In the genomic region with DNA sequence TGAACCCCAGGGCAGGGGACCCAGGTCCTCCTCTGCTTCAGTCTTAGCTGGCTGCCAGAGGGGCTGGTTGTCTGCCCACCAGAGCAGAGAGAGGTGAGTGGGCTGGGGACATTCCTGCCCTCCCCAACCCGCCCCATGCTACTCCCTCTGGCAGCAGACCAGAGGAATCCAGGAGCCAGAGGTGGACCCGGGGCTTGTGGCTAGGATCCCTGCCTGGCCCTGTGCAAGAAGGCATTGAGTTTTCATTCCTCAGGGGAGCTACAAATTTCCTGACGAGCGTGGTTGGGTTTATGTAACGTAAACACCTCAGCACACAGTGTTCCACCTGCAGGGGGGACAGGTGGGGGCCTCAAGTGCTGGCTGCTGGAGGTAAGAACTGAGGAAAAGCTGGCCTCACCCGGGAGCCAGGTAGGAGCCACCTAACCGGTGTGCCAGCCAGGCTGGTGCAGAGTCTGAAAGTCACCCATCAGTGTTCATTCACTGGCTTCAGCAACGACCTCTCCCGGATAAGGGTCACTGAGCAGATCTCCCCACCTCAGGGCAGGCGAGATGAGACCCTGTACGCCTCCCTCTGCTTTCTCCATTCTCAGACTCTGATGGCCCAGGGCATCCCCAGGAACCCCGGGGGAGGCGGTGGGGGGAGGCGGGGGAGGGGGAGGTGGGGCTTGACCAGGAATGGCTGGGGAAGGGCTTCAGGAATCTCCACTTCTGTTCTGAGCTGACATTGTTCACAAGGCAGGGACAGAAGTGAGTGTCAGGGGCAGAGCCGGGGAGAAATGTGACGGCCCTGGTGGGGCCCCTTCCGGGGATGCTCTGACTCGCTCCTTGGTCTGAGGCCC, we compare ENCODE assay signal across 14 cellular contexts.
A peak's percentile ranks its signal among the peaks of the same experiment; 100 is the strongest.
DNase-seq lines count a peak whose midpoint lies in the region; ATAC-seq and TF ChIP-seq lines count a peak whose summit lies in the region.
"Had no signal": no experiment of that assay in that cellular context is flagged by ENCODE, and none has a peak within 500 bp of the region (broad histone marks: within the 10 kb centered on the region; RNA-seq: fewer than 3 reads in every experiment).

No MANE protein-coding gene starts in this region.

- H3K4me1 ChIP-seq in mesodermal cell (ENCODE audit: control insufficient read depth, insufficient read depth, low read length, poor library complexity, severe bottlenecking) (peaks cover 7% of the 10 kb centered on the region), foreskin keratinocyte (no peaks in the 10 kb centered on the region)
- H3K4me1 ChIP-seq: body of pancreas had no signal

- intact Hi-C loops in Right ventricle myocardium superior (cut with DNase I) (loop anchor here (10.0 kb wide), 1 partner anchor 95 kb away; no protein-coding TSS in a partner anchor), Right ventricle myocardium inferior (cut with DNase I) (loop anchor here (5.0 kb wide), 2 partner anchors 83 to 97 kb away; no protein-coding TSS in a partner anchor), dorsolateral prefrontal cortex (cut with DNase I) (loop anchor here in 1 of 2 donors (5.0 to 10.0 kb wide), 2 partner anchors 153 to 445 kb away; a partner anchor contains a TSS)

- TF ChIP-seq CTCF in dorsolateral prefrontal cortex (IDR thresholded peaks at IDR 0.05 in 54 of 56, conservative IDR thresholded peaks at IDR 0.05 in 2 of 56; ENCODE audit: low read depth in 1 of 56, partially characterized antibody in 56 of 56) = no peak
- TF ChIP-seq CTCF in foreskin keratinocyte (conservative IDR thresholded peaks at IDR 0.05) = no peak
- TF ChIP-seq CTCF in foreskin fibroblast (IDR thresholded peaks at IDR 0.05; ENCODE audit: low read depth, low read length) = no peak

- 80 to 81% methylated on average over 9 to 10 of the region's 18 CpGs for WGBS in mesodermal cell (ENCODE audit: insufficient coverage in 2 of 2), 2 experiments

- H3K4me3 ChIP-seq in dorsolateral prefrontal cortex (peak overlapping the region in 1 of 59 donors; percentile 27), mesodermal cell (ENCODE audit: extremely low read depth, insufficient read depth, low read length, poor library complexity, severe bottlenecking) (no peak overlapping the region), foreskin fibroblast (ENCODE audit: low read depth in 1 of 2, low read length in 2 of 2) (no peak overlapping the region)
- H3K4me3 ChIP-seq: body of pancreas, tibial nerve had no signal

- DNase-seq in Right ventricle myocardium superior (peak; percentile 36), Right ventricle myocardium inferior (ENCODE audit: missing footprints) (no peak), dorsolateral prefrontal cortex (peak in 4 of 10 donors; percentile 20 to 35 (median 24)), foreskin keratinocyte (no peak), H4 (ENCODE audit: low spot score) (no peak), foreskin fibroblast (no peak)
- DNase-seq: activated CD4-positive, alpha-beta T cell treated with anti-CD3 and anti-CD28 coated beads, Interleukin-2, amount 50 U/mL, for 1 hour; HFFc6; NCI-H446; T-helper 2 cell had no signal

- H3K36me3 ChIP-seq in mesodermal cell (ENCODE audit: control insufficient read depth, insufficient read depth, low read length) = no peaks in the 10 kb centered on the region
- H3K36me3 ChIP-seq: tibial nerve had no signal

- peak overlapping the region in 47 of 59 donors; percentile 3 to 80 (median 56) for H3K27ac ChIP-seq in dorsolateral prefrontal cortex
- peak overlapping the region; percentile 63 for H3K27ac ChIP-seq in mesodermal cell (ENCODE audit: low read depth, low read length, severe bottlenecking)
- no peak overlapping the region for H3K27ac ChIP-seq in foreskin keratinocyte
- H3K27ac ChIP-seq: body of pancreas had no signal

- H3K27me3 ChIP-seq in dorsolateral prefrontal cortex (no peaks in the 10 kb centered on the region), foreskin keratinocyte (peaks cover 40% of the 10 kb centered on the region)
- H3K27me3 ChIP-seq: body of pancreas, tibial nerve had no signal

- no peaks in the 10 kb centered on the region for H3K9me3 ChIP-seq in mesodermal cell (ENCODE audit: control insufficient read depth, low read length)
- H3K9me3 ChIP-seq: body of pancreas, tibial nerve had no signal

- ATAC-seq in Right ventricle myocardium superior (ENCODE audit: poor library complexity) (peak; percentile 18), Right ventricle myocardium inferior (no peak), foreskin keratinocyte (no peak), GM21526 (IDR thresholded peaks at IDR 0.05; ENCODE audit: low FRiP score, unreplicated experiment) (no peak)
